19 cellular contexts compared by ENCODE assay signal in the genomic region with DNA sequence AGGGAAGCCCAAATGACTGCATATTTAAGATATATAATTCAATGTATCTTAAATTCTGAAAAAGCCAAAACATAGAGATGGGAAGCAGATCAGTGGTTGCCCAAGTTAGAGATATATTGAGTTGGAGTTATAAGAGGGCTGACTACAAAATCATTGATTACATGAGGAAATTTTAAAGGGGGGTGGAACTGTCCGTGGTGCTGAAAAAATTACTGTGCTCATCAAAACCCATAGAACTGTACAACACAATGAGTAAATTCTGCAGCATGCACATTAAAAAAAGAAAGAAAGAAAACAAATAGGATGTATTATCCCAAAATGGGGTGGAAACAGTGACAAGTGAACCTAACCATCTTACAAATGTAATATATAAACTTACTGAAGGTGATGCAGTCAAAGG.
A peak's percentile ranks its signal among the peaks of the same experiment; 100 is the strongest.
DNase-seq lines count a peak whose midpoint lies in the region; ATAC-seq lines count a peak whose summit lies in the region.
"Had no signal": no experiment of that assay in that cellular context is flagged by ENCODE, and none has a peak within 500 bp of the region (broad histone marks: within the 10 kb centered on the region; RNA-seq: fewer than 3 reads in every experiment).

No MANE protein-coding gene starts in this region.

- no peak overlapping the region for H3K27ac ChIP-seq in SK-N-MC
- H3K27ac ChIP-seq: adrenal gland; BLaER1 treated with 17β-estradiol and CSF1 and Interleukin-3, amounts not matched to agents 10 nM and 100 nM; heart left ventricle; tibial nerve had no signal

- H3K9me3 ChIP-seq in SK-N-MC (ENCODE audit: low read depth, low read length) = no peaks in the 10 kb centered on the region
- H3K9me3 ChIP-seq: adrenal gland; BLaER1 treated with 17β-estradiol and CSF1 and Interleukin-3, amounts not matched to agents 10 nM and 100 nM; heart left ventricle; tibial nerve had no signal

- H3K36me3 ChIP-seq in SK-N-MC (ENCODE audit: insufficient read depth, low read length) = no peaks in the 10 kb centered on the region
- H3K36me3 ChIP-seq: adrenal gland; BLaER1 treated with 17β-estradiol and CSF1 and Interleukin-3, amounts not matched to agents 10 nM and 100 nM; heart left ventricle; tibial nerve had no signal

- H3K9ac ChIP-seq in SK-N-MC (ENCODE audit: insufficient read length) = no peak overlapping the region
- H3K9ac ChIP-seq: BLaER1 treated with 17β-estradiol and CSF1 and Interleukin-3, amounts not matched to agents 10 nM and 100 nM had no signal

- DNase-seq in SIG-M5 treated with dmso at 0.1 percent for 504 hours (lab: John Stamatoyannopoulos, UW; ENCODE audit: unreplicated experiment) = peak; percentile 4
- no peak for DNase-seq in SIG-M5 (lab: John Stamatoyannopoulos, UW)
- peak; percentile 37 for DNase-seq in HT-29 (ENCODE audit: low spot score)
- DNase-seq in SK-N-MC (ENCODE audit: low read depth, low spot score) = peak; percentile 32
- DNase-seq in myocyte (ENCODE audit: low read depth) = peak; percentile 1
- DNase-seq in NCI-H2227 treated with DMSO at 0.1 percent for 48 hours (lab: John Stamatoyannopoulos, UW) = no peak
- no peak for DNase-seq in activated effector memory CD4-positive, alpha-beta T cell treated with Interleukin-2 at 50 U/mL for 16 hours
- DNase-seq: 8988T; activated CD4-positive, alpha-beta memory T cell treated with anti-CD3 and anti-CD28 coated beads, Interleukin-2, amount 10 ng/mL, durations not matched to agents 7 days and 5 days; adrenal gland; effector CD8-positive, alpha-beta T cell; GOT3; heart left ventricle; islet precursor cell; NCI-H1694 treated with DMSO at 0.1 percent for 48 hours; stimulated activated naive B cell treated with anti-CD40 and anti-IgM and Interleukin-4, amounts not matched to agents 10 μg/mL and 1 μg/mL and 100 μg/mL, for 72 hours had no signal

- ATAC-seq in GM18858 (IDR thresholded peaks at IDR 0.05; ENCODE audit: unreplicated experiment) = no peak
- ATAC-seq: heart left ventricle; stimulated activated naive B cell treated with anti-CD40 and anti-IgM and Interleukin-4, amounts not matched to agents 10 μg/mL and 1 μg/mL and 100 μg/mL, for 72 hours had no signal

- H3K4me3 ChIP-seq in SK-N-MC = no peak overlapping the region
- H3K4me3 ChIP-seq: adrenal gland; BLaER1 treated with 17β-estradiol and CSF1 and Interleukin-3, amounts not matched to agents 10 nM and 100 nM; heart left ventricle; tibial nerve had no signal

Comparison
In these comparisons a context has a peak if more than half of its experiments do, and no peak if none do; other contexts are left out.
1. DNase-seq: peak in SIG-M5 treated with dmso at 0.1 percent for 504 hours (single experiment), HT-29 (single experiment), SK-N-MC (single experiment) and myocyte (single experiment); none in SIG-M5 (single experiment), NCI-H2227 treated with DMSO at 0.1 percent for 48 hours (single experiment) and activated effector memory CD4-positive, alpha-beta T cell treated with Interleukin-2 at 50 U/mL for 16 hours (single experiment).